8 cellular contexts compared by ENCODE assay signal in the genomic region with DNA sequence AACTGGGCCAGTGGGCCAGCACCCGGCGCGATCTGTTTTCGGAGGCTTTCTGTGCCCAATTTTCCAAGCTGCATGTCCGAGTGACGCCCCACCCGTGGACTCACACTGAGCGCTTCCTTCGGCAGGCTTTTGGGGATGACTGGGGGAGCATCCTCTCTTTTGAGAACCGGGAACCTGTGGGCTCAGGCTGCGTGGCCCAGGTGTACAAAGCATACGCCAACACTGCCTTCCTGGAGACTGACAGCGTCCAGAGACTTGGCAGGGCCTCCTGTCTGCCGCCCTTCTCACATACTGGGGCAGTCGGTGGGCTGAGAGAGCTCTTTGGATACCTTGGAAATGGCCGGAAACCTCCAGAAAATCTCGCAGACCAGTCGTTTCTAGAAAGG. TPM values are rescaled to one million over a fixed set of nuclear protein-coding genes. Genes with fewer than 3 reads are reported as not detected.
DNase-seq lines count a peak whose midpoint lies in the region; ATAC-seq and TF ChIP-seq lines count a peak whose summit lies in the region.

No MANE protein-coding gene starts in this region.

- ATAC-seq in mucosa of descending colon (peak; percentile 27), HG03457 (IDR thresholded peaks at IDR 0.05; ENCODE audit: unreplicated experiment) (no peak)

- H3K27ac ChIP-seq in 22Rv1 (peak overlapping the region; percentile 91), KMS-11 (no peak overlapping the region), colonic mucosa (peak overlapping the region; percentile 89)

- no peaks in the 10 kb centered on the region for H3K79me2 ChIP-seq in KMS-11 (ENCODE audit: insufficient read depth, low read depth)

- H3K4me3 ChIP-seq in KMS-11 (IDR thresholded peaks at IDR 0.05; ENCODE audit: insufficient read depth, low read depth, low read length) (no peak overlapping the region), colonic mucosa (peak overlapping the region; percentile 68), mucosa of descending colon (peak overlapping the region; percentile 39)

- H3K9me3 ChIP-seq in colonic mucosa (no peaks in the 10 kb centered on the region), mucosa of descending colon (no peaks in the 10 kb centered on the region)

- H3K4me2 ChIP-seq in KMS-11: peak overlapping the region; percentile 49

- H3K27me3 ChIP-seq in KMS-11 (ENCODE audit: insufficient read depth, low read depth) (no peaks in the 10 kb centered on the region), colonic mucosa (no peaks in the 10 kb centered on the region)

- DNase-seq in colonic mucosa (peak; percentile 49), mucosa of descending colon (no peak), SKM-1 (lab: John Stamatoyannopoulos, UW; ENCODE audit: unreplicated experiment) (no peak), DMS153 (lab: John Stamatoyannopoulos, UW) (no peak), occipital lobe (lab: John Stamatoyannopoulos, UW) (no peak)

- H3K4me1 ChIP-seq in KMS-11 (ENCODE audit: low read depth, poor library complexity, severe bottlenecking) (peaks cover 28% of the 10 kb centered on the region), colonic mucosa (peaks cover 20% of the 10 kb centered on the region), mucosa of descending colon (ENCODE audit: low read depth) (peaks cover 24% of the 10 kb centered on the region)

- intact Hi-C loops in colonic mucosa (cut with DNase I): loop anchor here (10.0 kb wide), 1 partner anchor 311 kb away; no protein-coding TSS in a partner anchor
- intact Hi-C loops in mucosa of descending colon (cut with DNase I, micrococcal nuclease): no loop called here

- TF ChIP-seq CTCF in 22Rv1 (IDR thresholded peaks at IDR 0.05) (no peak), KMS-11 (conservative IDR thresholded peaks at IDR 0.05; ENCODE audit: low read depth, low read length) (no peak), colonic mucosa (IDR thresholded peaks at IDR 0.05) (no peak), mucosa of descending colon (IDR thresholded peaks at IDR 0.05) (no peak)

- H4K20me1 ChIP-seq in KMS-11 (ENCODE audit: insufficient read depth): no peaks in the 10 kb centered on the region

- H3K9ac ChIP-seq in KMS-11 (no peak overlapping the region), colonic mucosa (ENCODE audit: low read depth in 2 of 2, low read length in 2 of 2) (peak overlapping the region; percentile 81 to 88)

- peak overlapping the region; percentile 81; the same call in 1 of the 2 replicates for H2AFZ ChIP-seq in KMS-11 (ENCODE audit: low read depth)

- H3K36me3 ChIP-seq in KMS-11 (ENCODE audit: insufficient read depth) (no peaks in the 10 kb centered on the region), colonic mucosa (no peaks in the 10 kb centered on the region), mucosa of descending colon (ENCODE audit: low read depth) (no peaks in the 10 kb centered on the region)

RNA-seq across cellular contexts. Expression of a gene that starts 1.0 kb away (rescaled TPM):
- total RNA-seq in colonic mucosa (10 to 100 TPM; 25.4 to 40.6 TPM), mucosa of descending colon (10 to 100 TPM; 23.2 to 29.4 (median 27.6) TPM), occipital lobe (47.6 TPM)

RNA-seq across cellular contexts. Expression of a gene that starts 22.7 kb away (rescaled TPM):
- total RNA-seq in colonic mucosa (100 to 1,000 TPM; 281 to 309 TPM), mucosa of descending colon (100 to 1,000 TPM; 209 to 226 (median 210) TPM), occipital lobe (45.4 TPM)

RNA-seq across cellular contexts. Expression of a gene that starts 33.1 kb away (rescaled TPM):
- total RNA-seq in colonic mucosa: 1 to 10 TPM; 7.4 to 9.2 TPM
- total RNA-seq in mucosa of descending colon: 10 to 100 TPM in 2 of 3 donors, 1 to 10 TPM in 1; 8.4 to 17.7 (median 10.1) TPM
- total RNA-seq in occipital lobe: 16.4 TPM
